10 cellular contexts compared by ENCODE assay signal in genomic region chr22:23142546-23143105, GRCh38. TPM values are rescaled to one million over a fixed set of nuclear protein-coding genes. Genes with fewer than 3 reads are reported as not detected.
DNase-seq lines count a peak whose midpoint lies in the region; ATAC-seq and TF ChIP-seq lines count a peak whose summit lies in the region.
"Had no signal": no experiment of that assay in that cellular context is flagged by ENCODE, and none has a peak within 500 bp of the region (broad histone marks: within the 10 kb centered on the region; RNA-seq: fewer than 3 reads in every experiment).

No MANE protein-coding gene starts in this region.

- DNase-seq in GM23338 (ENCODE audit: low spot score) (no peak), esophagus muscularis mucosa (ENCODE audit: extremely low spot score) (no peak), psoas muscle (no peak), D341Med (ENCODE audit: low spot score) (no peak)

- no peak overlapping the region for H3K27ac ChIP-seq in GM23338 (ENCODE audit: low read depth)
- H3K27ac ChIP-seq in VCaP = peak overlapping the region; percentile 63
- peak overlapping the region; percentile 32 to 63 (median 50) for H3K27ac ChIP-seq in esophagus muscularis mucosa (replicated peaks in 1 of 4)
- H3K27ac ChIP-seq in psoas muscle = no peak overlapping the region

- H3K9me3 ChIP-seq in esophagus muscularis mucosa (no peaks in the 10 kb centered on the region), psoas muscle (no peaks in the 10 kb centered on the region)

- H3K36me3 ChIP-seq in GM23338 (ENCODE audit: insufficient read depth) (no peaks in the 10 kb centered on the region), esophagus muscularis mucosa (no peaks in the 10 kb centered on the region), psoas muscle (ENCODE audit: insufficient read depth in 1 of 2, low read depth in 1 of 2) (no peaks in the 10 kb centered on the region)

- no peaks in the 10 kb centered on the region for H3K9me2 ChIP-seq in GM23338 (ENCODE audit: insufficient read depth)

- intact Hi-C loops in esophagus muscularis mucosa (cut with DNase I) (no loop called here), psoas muscle (cut with DNase I) (no loop called here)

- H3K4me2 ChIP-seq in GM23338 = peak overlapping the region; percentile 73; the same call in 1 of the 2 replicates

- H3K27me3 ChIP-seq in GM23338 (ENCODE audit: insufficient read depth) = peaks cover 18% of the 10 kb centered on the region; the same call in 1 of the 2 replicates
- H3K27me3 ChIP-seq in esophagus muscularis mucosa = no peaks in the 10 kb centered on the region
- H3K27me3 ChIP-seq in psoas muscle (ENCODE audit: insufficient read depth in 3 of 3, low read length in 2 of 3) = peaks cover 0 to 33% (median 0%) of the 10 kb centered on the region in 3 donors

- peaks cover 19% of the 10 kb centered on the region for H3K4me1 Mint-ChIP-seq in GM23338

- H3K79me2 ChIP-seq in GM23338 (replicated peaks; ENCODE audit: insufficient read depth) = no peaks in the 10 kb centered on the region

- peak overlapping the region; percentile 64 for H3K4me3 Mint-ChIP-seq in GM23338

- no peak for TF ChIP-seq EP300 in esophagus muscularis mucosa (IDR thresholded peaks at IDR 0.05)

- ATAC-seq in GM23338 = no peak
- ATAC-seq in psoas muscle = no peak
- ATAC-seq in HG02623 (IDR thresholded peaks at IDR 0.05; ENCODE audit: unreplicated experiment) = no peak
- no peak for ATAC-seq in HG02588 (IDR thresholded peaks at IDR 0.05; ENCODE audit: unreplicated experiment)

- H3K27me3 Mint-ChIP-seq in GM23338 (ENCODE audit: insufficient read depth, low read depth, poor library complexity) = peaks cover 18% of the 10 kb centered on the region

- H3F3A ChIP-seq in GM23338 (replicated peaks; ENCODE audit: low read depth) = no peaks in the 10 kb centered on the region

- no peaks in the 10 kb centered on the region for H4K20me1 ChIP-seq in GM23338 (replicated peaks; ENCODE audit: insufficient read depth)

- H3K4me1 ChIP-seq in GM23338 (ENCODE audit: insufficient read depth) = peaks cover 9% of the 10 kb centered on the region
- H3K4me1 ChIP-seq in esophagus muscularis mucosa = peaks cover 25 to 51% (median 47%) of the 10 kb centered on the region in 4 donors
- peaks cover 9% of the 10 kb centered on the region for H3K4me1 ChIP-seq in psoas muscle

- H3K27ac Mint-ChIP-seq in GM23338 = no peak overlapping the region

- no peak for TF ChIP-seq POLR2A in esophagus muscularis mucosa (IDR thresholded peaks at IDR 0.05; ENCODE audit: low read depth)

- H3K4me3 ChIP-seq in GM23338 (peak overlapping the region; percentile 47), esophagus muscularis mucosa (peak overlapping the region; percentile 39 to 49 (median 43)), psoas muscle (peak overlapping the region; percentile 28)

- no peaks in the 10 kb centered on the region for H3K36me3 Mint-ChIP-seq in GM23338 (ENCODE audit: low read depth)

- H3K9me3 Mint-ChIP-seq in GM23338 = peaks cover 3% of the 10 kb centered on the region; the same call in 1 of the 3 replicates

- peak overlapping the region; percentile 77; the same call in 1 of the 2 replicates for H2AFZ ChIP-seq in GM23338

- 88% methylated on average over 9 of the region's 9 CpGs for WGBS in esophagus muscularis mucosa
- WGBS in psoas muscle, 3 donors = 80 to 92% (median 85%) methylated on average over 6 to 9 of the region's 9 CpGs

- TF ChIP-seq CTCF in GM23338 (conservative IDR thresholded peaks at IDR 0.05; ENCODE audit: low read depth in 2 of 2) (no peak), VCaP (conservative IDR thresholded peaks at IDR 0.05) (no peak), esophagus muscularis mucosa (IDR thresholded peaks at IDR 0.05) (no peak), psoas muscle (IDR thresholded peaks at IDR 0.05) (no peak)

TF ChIP-seq in GM23338, 12 proteins besides CTCF, POLR2A, EP300 and RAD21 (continues in another document):
- no peak for TF ChIP-seq ZNF331 (CRISPR knock-in tag; IDR thresholded peaks at IDR 0.05; ENCODE audit: low read depth)
- no peak for TF ChIP-seq STAT1 (IDR thresholded peaks at IDR 0.05; ENCODE audit: unreplicated experiment)
- TF ChIP-seq CREB1 (CRISPR knock-in tag; IDR thresholded peaks at IDR 0.05; ENCODE audit: low read depth) = no peak
- TF ChIP-seq POLR2AphosphoS5 (IDR thresholded peaks at IDR 0.05; ENCODE audit: low read depth) = no peak
- TF ChIP-seq NANOG (IDR thresholded peaks at IDR 0.05; ENCODE audit: borderline replicate concordance) = no peak
- TF ChIP-seq ZNF462 (CRISPR knock-in tag; IDR thresholded peaks at IDR 0.05) = no peak

RNA-seq across cellular contexts. Expression of gene RSPH14, which starts 0.8 kb away (rescaled TPM):
- total RNA-seq in GM23338 (2014; rRNA removed; shearing (Covaris generic)) = not detected in 2 replicates
- polyA plus RNA-seq in GM23338 (2016; fragmentation: Nextera tagmentation; extraction: Ambion mirVana) (1.8 and 2.5 TPM in 2 replicates), psoas muscle (not detected)
- total RNA-seq in esophagus muscularis mucosa (under 1 TPM in 2 of 4 donors, not detected in 2; 0.33 to 0.80 TPM), psoas muscle (not detected)
- total RNA-seq: glomerular endothelial cell; T-helper 2 cell treated with Interferon-gamma antibody and Interleukin-4, amounts not matched to agents 100 ng/mL and 5 ng/mL, for 36 hours had no signal
- polyA plus RNA-seq: aorta had no signal

RNA-seq across cellular contexts. Expression of gene RAB36, which starts 2.7 kb away (rescaled TPM):
- 0.58 and 1.2 TPM in 2 replicates for total RNA-seq in GM23338 (2014; rRNA removed; shearing (Covaris generic))
- polyA plus RNA-seq in GM23338 (2016; fragmentation: Nextera tagmentation; extraction: Ambion mirVana) (0.43 and 0.58 TPM in 2 replicates), psoas muscle (under 1 TPM in 2 of 3 donors, not detected in 1; 0.05 to 0.08 TPM)
- total RNA-seq in esophagus muscularis mucosa (10 to 100 TPM in 1 of 4 donors, 1 to 10 TPM in 3; 5.0 to 10.8 (median 8.2) TPM), psoas muscle (under 1 TPM; 0.22 to 0.56 (median 0.25) TPM)
- total RNA-seq: T-helper 2 cell treated with Interferon-gamma antibody and Interleukin-4, amounts not matched to agents 100 ng/mL and 5 ng/mL, for 36 hours had no signal

RNA-seq across cellular contexts. Expression of gene BCR, which starts 37.7 kb away (rescaled TPM):
- total RNA-seq in GM23338 (2014; rRNA removed; shearing (Covaris generic)) = 101 and 121 TPM in 2 replicates
- 15.6 and 17.7 TPM in 2 replicates for polyA plus RNA-seq in GM23338 (2016; fragmentation: Nextera tagmentation; extraction: Ambion mirVana)
- 10 to 100 TPM; 35.7 to 58.5 (median 48.0) TPM for total RNA-seq in esophagus muscularis mucosa
- total RNA-seq in psoas muscle = 1 to 10 TPM; 6.5 to 7.7 (median 7.0) TPM
- polyA plus RNA-seq in psoas muscle = 1 to 10 TPM; 2.7 to 4.7 (median 4.0) TPM

Comparison
In these comparisons a context has a peak if more than half of its experiments do, and no peak if none do; other contexts are left out.
1. H3K27ac ChIP-seq: peak in VCaP (single experiment) and esophagus muscularis mucosa (4 of 4); none in GM23338 (single experiment) and psoas muscle (single experiment).
2. RNA of gene BCR, which starts 37.7 kb away (total RNA-seq): 101 to 121 TPM in GM23338 and 35.7 to 58.5 TPM in esophagus muscularis mucosa; 6.5 to 7.7 TPM in psoas muscle; every median in the first group is over 4 times any median in the second.
3. Peak in every context shown above with its lines, with median percentiles within 50 percentile points of each other: H3K4me3 ChIP-seq.